ENCODE assay signal across 15 cellular contexts in the genomic region with DNA sequence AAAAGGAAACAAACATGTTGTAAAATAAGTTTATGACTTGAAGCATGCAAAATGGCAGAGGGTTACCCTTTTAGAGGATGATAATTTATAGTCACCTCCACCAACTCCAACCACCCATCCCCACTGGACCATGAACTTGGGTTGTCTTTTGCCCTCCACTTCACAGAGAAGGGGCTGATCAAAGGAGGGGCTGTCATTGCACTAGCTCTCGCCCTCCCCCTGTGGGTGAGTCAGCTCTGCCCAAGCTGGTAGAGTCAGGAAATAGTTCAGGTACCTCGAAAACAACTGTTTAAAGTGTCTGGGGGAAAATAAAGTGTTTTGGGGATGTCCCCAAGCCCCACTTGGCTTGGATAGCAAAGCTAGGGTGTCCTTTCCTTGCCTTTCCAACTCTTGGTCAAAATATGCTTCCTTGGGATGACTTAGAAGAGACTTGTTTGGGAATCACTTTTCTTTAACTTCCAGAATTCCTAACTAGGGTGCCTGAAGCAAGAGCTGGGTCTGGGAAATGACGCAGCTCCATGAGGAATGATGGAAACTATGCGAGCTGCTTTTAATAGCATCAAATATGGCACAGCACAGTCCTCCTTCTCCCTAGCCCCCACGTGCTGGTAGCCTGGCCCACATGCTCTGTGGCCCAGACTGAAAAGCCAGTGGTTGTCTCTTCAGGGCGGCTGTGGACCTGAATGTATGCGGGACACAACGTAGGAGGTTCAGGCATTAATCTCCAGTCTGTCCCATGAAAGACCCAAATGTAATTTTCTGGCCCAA. TPM values are rescaled to one million over a fixed set of nuclear protein-coding genes. Genes with fewer than 3 reads are reported as not detected.
DNase-seq lines count a peak whose midpoint lies in the region; ATAC-seq and TF ChIP-seq lines count a peak whose summit lies in the region.
"Had no signal": no experiment of that assay in that cellular context is flagged by ENCODE, and none has a peak within 500 bp of the region (broad histone marks: within the 10 kb centered on the region; RNA-seq: fewer than 3 reads in every experiment).

No MANE protein-coding gene starts in this region.

- H4K20me1 ChIP-seq in mammary epithelial cell (ENCODE audit: insufficient read depth, low read length), result no peaks in the 10 kb centered on the region

- WGBS in mammary epithelial cell (ENCODE audit: low coverage, missing lambda C conversion rate), result 67% methylated on average over 8 of the region's 8 CpGs

- H3K36me3 ChIP-seq in mammary epithelial cell (ENCODE audit: insufficient read depth, low read length), result no peaks in the 10 kb centered on the region
- H3K36me3 ChIP-seq in vagina, result no peaks in the 10 kb centered on the region

- BruUV-seq in mammary epithelial cell (replicated peaks; lab: Mats Ljungman, UMichigan) (no TSS peak), MCF 10A (replicated peaks; lab: Mats Ljungman, UMichigan) (no TSS peak)

- H3K4me3 Mint-ChIP-seq in MCF 10A (ENCODE audit: unreplicated experiment) (no peak overlapping the region), WTC11 (no peak overlapping the region)
- H3K4me3 Mint-ChIP-seq: activated T-helper 1 cell treated with anti-CD3 and anti-CD28 coated beads, Interleukin-12 subunit alpha, Interleukin-12 subunit beta, Interleukin-2, Interleukin-4 antibody, amounts not matched to agents 30 ng/mL and 10 ng/mL and 1 ng/mL, durations not matched to agents 14 hours and 24 hours and 36 hours had no signal

- H3K27me3 ChIP-seq in mammary epithelial cell (ENCODE audit: insufficient read depth, low read length), result no peaks in the 10 kb centered on the region
- no peaks in the 10 kb centered on the region for H3K27me3 ChIP-seq in vagina
- H3K27me3 ChIP-seq: testis had no signal

- H3K4me3 ChIP-seq in mammary epithelial cell (replicated peaks in 1 of 3; ENCODE audit: insufficient read depth in 1 of 3, low read depth in 2 of 3, low read length in 3 of 3) (no peak overlapping the region), vagina (no peak overlapping the region)
- H3K4me3 ChIP-seq: testis had no signal

- intact Hi-C loops in mammary epithelial cell (cut with micrococcal nuclease), result loop anchor here (5.0 kb wide), 1 partner anchor 76 kb away; no protein-coding TSS in a partner anchor
- intact Hi-C loops in MCF 10A (cut with micrococcal nuclease), result no loop called here
- intact Hi-C loops in vagina (cut with DNase I), result no loop called here

- H3K79me2 ChIP-seq in mammary epithelial cell (ENCODE audit: insufficient read depth, low read length), result no peaks in the 10 kb centered on the region

- in situ Hi-C loops in mammary epithelial cell (cut with MboI; ENCODE audit: low sequenced_read_pairs in 2 of 2), result no loop called here

- peak overlapping the region; percentile 47 for H2AFZ ChIP-seq in mammary epithelial cell (ENCODE audit: low read depth, low read length)

- peaks cover 17% of the 10 kb centered on the region for H3K4me1 Mint-ChIP-seq in MCF 10A (ENCODE audit: insufficient read depth, unreplicated experiment)
- H3K4me1 Mint-ChIP-seq in WTC11, result peaks cover 17% of the 10 kb centered on the region

- H3K27ac Mint-ChIP-seq in MCF 10A (ENCODE audit: low read depth, unreplicated experiment), result no peak overlapping the region
- no peak overlapping the region for H3K27ac Mint-ChIP-seq in WTC11
- H3K27ac Mint-ChIP-seq: activated T-helper 1 cell treated with anti-CD3 and anti-CD28 coated beads, Interleukin-12 subunit alpha, Interleukin-12 subunit beta, Interleukin-2, Interleukin-4 antibody, amounts not matched to agents 30 ng/mL and 10 ng/mL and 1 ng/mL, durations not matched to agents 14 hours and 24 hours and 36 hours had no signal

- ATAC-seq in WTC11 (peak; percentile 47), HG03039 (IDR thresholded peaks at IDR 0.05; ENCODE audit: unreplicated experiment) (no peak)

- H3K9me3 ChIP-seq in mammary epithelial cell (replicated peaks; ENCODE audit: insufficient read depth, low read length) (no peaks in the 10 kb centered on the region), vagina (no peaks in the 10 kb centered on the region)
- H3K9me3 ChIP-seq: testis had no signal

- H3K9me3 Mint-ChIP-seq in MCF 10A (ENCODE audit: unreplicated experiment) (no peaks in the 10 kb centered on the region), WTC11 (no peaks in the 10 kb centered on the region)
- H3K9me3 Mint-ChIP-seq: activated T-helper 1 cell treated with anti-CD3 and anti-CD28 coated beads, Interleukin-12 subunit alpha, Interleukin-12 subunit beta, Interleukin-2, Interleukin-4 antibody, amounts not matched to agents 30 ng/mL and 10 ng/mL and 1 ng/mL, durations not matched to agents 14 hours and 24 hours and 36 hours had no signal

- CTCF ChIA-PET in mammary epithelial cell (lab: Charles Lee; ENCODE audit: low non-redundant PET), result no interaction called here
- CTCF ChIA-PET in MCF 10A (lab: Yijun Ruan, JAX), result interaction anchor here (0.6 kb wide), 2 partner anchors 109 to 210 kb away, joined by 3 to 4 read pairs; no protein-coding TSS in a partner anchor
- CTCF ChIA-PET in WTC11 (lab: Charles Lee), result interaction anchor here (0.7 to 1.3 kb wide), 3 partner anchors 25 to 84 kb away, joined by 3 to 7 read pairs (median 3); no protein-coding TSS in a partner anchor

- no peak overlapping the region for H3K9ac ChIP-seq in mammary epithelial cell (ENCODE audit: insufficient read depth, low read length)

- H3K4me2 ChIP-seq in mammary epithelial cell (ENCODE audit: insufficient read depth, low read depth, low read length), result peak overlapping the region; percentile 16

- H3K27ac ChIP-seq in mammary epithelial cell (ENCODE audit: insufficient read depth, low read depth, low read length) (no peak overlapping the region), vagina (peak overlapping the region; percentile 35)
- H3K27ac ChIP-seq: testis had no signal

- POLR2A ChIA-PET in MCF 10A (lab: Yijun Ruan, JAX), result no interaction called here
- POLR2A ChIA-PET in WTC11 (lab: Charles Lee), result no interaction called here

- no peak for TF ChIP-seq POLR2A in vagina (IDR thresholded peaks at IDR 0.05)

- TF ChIP-seq CTCF in mammary epithelial cell (conservative IDR thresholded peaks at IDR 0.05 in 1 of 2, IDR thresholded peaks at IDR 0.05 in 1 of 2; ENCODE audit: extremely low read depth in 1 of 2, insufficient read depth in 1 of 2, low read depth in 1 of 2, low read length in 2 of 2) (no peak), MCF 10A (IDR thresholded peaks at IDR 0.05; ENCODE audit: unreplicated experiment) (no peak), WTC11 (IDR thresholded peaks at IDR 0.05) (no peak), vagina (IDR thresholded peaks at IDR 0.05) (no peak), GM20000 (IDR thresholded peaks at IDR 0.05; ENCODE audit: extremely low read depth, missing control alignments) (no peak)

- dilution Hi-C loops in mammary epithelial cell (cut with HindIII; ENCODE audit: low sequenced_read_pairs), result no loop called here

- H3K27me3 Mint-ChIP-seq in MCF 10A (ENCODE audit: insufficient read depth, unreplicated experiment) (no peaks in the 10 kb centered on the region), WTC11 (ENCODE audit: low read depth) (no peaks in the 10 kb centered on the region)

- peaks cover 19% of the 10 kb centered on the region for H3K4me1 ChIP-seq in mammary epithelial cell (ENCODE audit: insufficient read depth, low read length)
- H3K4me1 ChIP-seq in vagina, result peaks cover 8% of the 10 kb centered on the region
- H3K4me1 ChIP-seq: testis had no signal

- no peaks in the 10 kb centered on the region for H3K36me3 Mint-ChIP-seq in MCF 10A (ENCODE audit: insufficient read depth, unreplicated experiment)
- H3K36me3 Mint-ChIP-seq in WTC11, result no peaks in the 10 kb centered on the region

- DNase-seq in mammary epithelial cell (no peak), MCF 10A (ENCODE audit: unreplicated experiment) (no peak), WTC11 (ENCODE audit: low spot score) (no peak), hepatic stellate cell (ENCODE audit: low spot score) (peak; percentile 70), vagina (ENCODE audit: extremely low spot score in 2 of 2) (no peak), GM20000 (ENCODE audit: low spot score) (no peak)
- no peak for DNase-seq in activated naive CD4-positive, alpha-beta T cell treated with anti-CD3 and anti-CD28 coated beads, Interleukin-2, amount 50 U/mL, for 16 hours
- DNase-seq: 8988T; activated CD4-positive, alpha-beta T cell treated with anti-CD3 and anti-CD28 coated beads for 48 hours; head of caudate nucleus; testis had no signal

TF ChIP-seq in WTC11, 78 proteins besides CTCF, POLR2A, EP300 and RAD21:
- TF ChIP-seq ZNF416 (CRISPR knock-in tag; IDR thresholded peaks at IDR 0.05) (no peak), GABPB1 (CRISPR knock-in tag; IDR thresholded peaks at IDR 0.05) (0 out of 2 replicates have a peak, but pooled peaks have one; percentile 18)
TF ChIP-seq in WTC11: peak in this region for 1.

RNA-seq across cellular contexts. Expression of a gene that starts 40.7 kb away (rescaled TPM):
- under 1 TPM in 1 of 2 donors, not detected in 1; 0.33 TPM for total RNA-seq in mammary epithelial cell
- 0.03 TPM for polyA plus RNA-seq in mammary epithelial cell
- not detected for polyA minus RNA-seq in mammary epithelial cell
- total RNA-seq in MCF 10A (2022), result not detected in 2 replicates
- total RNA-seq in WTC11 (2021), result not detected in 3 replicates
- not detected for total RNA-seq in vagina
- total RNA-seq: activated T-helper 1 cell treated with anti-CD3 and anti-CD28 coated beads, Interleukin-12 subunit alpha, Interleukin-12 subunit beta, Interleukin-2, Interleukin-4 antibody, amounts not matched to agents 30 ng/mL and 10 ng/mL and 1 ng/mL, durations not matched to agents 14 hours and 24 hours and 36 hours; liver; T-helper 1 cell treated with Interleukin-12 subunit alpha and Interleukin-12 subunit beta and Interleukin-4 antibody, amounts not matched to agents 30 ng/mL and 1 ng/mL, for 36 hours had no signal
- polyA plus RNA-seq: liver had no signal
